13 cellular contexts compared by ENCODE assay signal in the genomic region with DNA sequence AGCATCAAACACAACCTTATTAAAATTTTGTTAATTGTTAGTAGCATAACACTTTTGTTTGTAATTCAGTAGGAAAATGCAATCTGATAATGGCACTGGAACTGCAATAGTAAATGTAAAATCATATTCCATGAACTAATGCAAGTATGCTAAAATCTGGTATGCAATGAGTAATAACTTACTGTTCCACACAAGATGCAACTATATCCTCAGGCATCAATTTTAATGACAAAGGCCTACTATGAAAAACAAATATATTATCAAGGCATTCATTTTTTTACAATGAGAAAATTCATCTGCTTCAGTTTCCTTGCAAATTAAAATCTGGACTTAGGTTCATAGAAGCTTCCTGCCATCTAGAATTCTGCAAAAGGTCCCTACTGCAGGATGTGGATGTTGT. TPM values are rescaled to one million over a fixed set of nuclear protein-coding genes. Genes with fewer than 3 reads are reported as not detected.
A peak's percentile ranks its signal among the peaks of the same experiment; 100 is the strongest.
DNase-seq lines count a peak whose midpoint lies in the region; ATAC-seq, FAIRE-seq and TF ChIP-seq lines count a peak whose summit lies in the region.
"Had no signal": no experiment of that assay in that cellular context is flagged by ENCODE, and none has a peak within 500 bp of the region (broad histone marks: within the 10 kb centered on the region; RNA-seq: fewer than 3 reads in every experiment).

No MANE protein-coding gene starts in this region.

- ATAC-seq in GM21526 (IDR thresholded peaks at IDR 0.05; ENCODE audit: low FRiP score, unreplicated experiment) = no peak
- no peak for ATAC-seq in GM21737 (IDR thresholded peaks at IDR 0.05; ENCODE audit: unreplicated experiment)
- ATAC-seq: left colon had no signal

- H3K4me3 ChIP-seq in breast epithelium (no peak overlapping the region), adipocyte (ENCODE audit: low read length) (no peak overlapping the region), keratinocyte (ENCODE audit: control insufficient read depth in 2 of 3, extremely low read depth in 1 of 3, insufficient read depth in 2 of 3, low read depth in 1 of 3, low read length in 3 of 3) (peak overlapping the region in 1 of 3 experiments; percentile 56)

- H3K9ac ChIP-seq in adipocyte (ENCODE audit: low read length) (no peak overlapping the region), keratinocyte (ENCODE audit: control insufficient read depth, extremely low read depth, insufficient read depth, low read length) (peak overlapping the region; percentile 60)

- H3K9me3 ChIP-seq in breast epithelium (no peaks in the 10 kb centered on the region), adipocyte (ENCODE audit: control insufficient read depth, low read length) (no peaks in the 10 kb centered on the region), keratinocyte (ENCODE audit: control insufficient read depth, low read depth, low read length) (no peaks in the 10 kb centered on the region)

- TF ChIP-seq POLR2A in breast epithelium (IDR thresholded peaks at IDR 0.05) = no peak

- peaks cover 20% of the 10 kb centered on the region for H3K4me1 Mint-ChIP-seq in MCF 10A (ENCODE audit: insufficient read depth, unreplicated experiment)

- H3K27me3 ChIP-seq in breast epithelium (no peaks in the 10 kb centered on the region), adipocyte (replicated peaks; ENCODE audit: control insufficient read depth, insufficient read depth, low read length) (no peaks in the 10 kb centered on the region), keratinocyte (ENCODE audit: control insufficient read depth, extremely low read depth, insufficient read depth, low read length) (no peaks in the 10 kb centered on the region)

- H3K4me3 Mint-ChIP-seq in MCF 10A (ENCODE audit: unreplicated experiment) = peak overlapping the region; percentile 93

- FAIRE-seq in keratinocyte (lab: Jason Lieb, UNC) = no peak

- no peaks in the 10 kb centered on the region for H3K9me3 Mint-ChIP-seq in MCF 10A (ENCODE audit: unreplicated experiment)

- H3K79me2 ChIP-seq in keratinocyte (ENCODE audit: control insufficient read depth, insufficient read depth, low read length) = peaks cover 25% of the 10 kb centered on the region

- no peak overlapping the region for H3K27ac ChIP-seq in breast epithelium
- H3K27ac ChIP-seq in keratinocyte (ENCODE audit: control insufficient read depth, insufficient read depth, low read length) = peak overlapping the region; percentile 48

- POLR2A ChIA-PET in MCF 10A (lab: Yijun Ruan, JAX) = interaction anchor here (0.8 to 1.4 kb wide), 7 partner anchors 11 to 200 kb away, joined by 3 to 5 read pairs (median 4); no protein-coding TSS in a partner anchor
- POLR2A ChIA-PET in HEK293T (lab: Yijun Ruan, JAX) = no interaction called here

- H2AFZ ChIP-seq in keratinocyte (ENCODE audit: control insufficient read depth, low read length) = peak overlapping the region; percentile 90

- no peak overlapping the region for H3K27ac Mint-ChIP-seq in MCF 10A (ENCODE audit: low read depth, unreplicated experiment)

- H4K20me1 ChIP-seq in keratinocyte (ENCODE audit: control insufficient read depth, extremely low read depth, insufficient read depth, low read length) = no peaks in the 10 kb centered on the region

- intact Hi-C loops in MCF 10A (cut with micrococcal nuclease) = no loop called here
- intact Hi-C loops in breast epithelium (cut with DNase I; ENCODE audit: low total_unique reads) = no loop called here

- BruUV-seq in MCF 10A (replicated peaks; lab: Mats Ljungman, UMichigan) = no TSS peak

- H3K4me1 ChIP-seq in breast epithelium (peaks cover 0 to 7% of the 10 kb centered on the region in 2 donors), adipocyte (ENCODE audit: control insufficient read depth, insufficient read depth, low read length) (peaks cover 32% of the 10 kb centered on the region), keratinocyte (ENCODE audit: control insufficient read depth, extremely low read depth, insufficient read depth, low read length) (peaks cover 23% of the 10 kb centered on the region)

- CTCF ChIA-PET in MCF 10A (lab: Yijun Ruan, JAX) = interaction anchor here (0.8 kb wide), 1 partner anchor 169 kb away, joined by 4 read pairs; no protein-coding TSS in a partner anchor
- CTCF ChIA-PET in HEK293T (lab: Yijun Ruan, JAX) = no interaction called here

- H3K36me3 ChIP-seq in breast epithelium (no peaks in the 10 kb centered on the region), adipocyte (ENCODE audit: control insufficient read depth, insufficient read depth, low read length, severe bottlenecking) (no peaks in the 10 kb centered on the region), keratinocyte (ENCODE audit: control insufficient read depth in 2 of 2, extremely low read depth in 1 of 2, insufficient read depth in 2 of 2, low read length in 2 of 2) (no peaks in the 10 kb centered on the region)

- dilution Hi-C loops in keratinocyte (cut with MboI; ENCODE audit: extremely low pct_ligation_motif_present, low sequenced_read_pairs) = no loop called here

- H3K9me1 ChIP-seq in keratinocyte (ENCODE audit: control insufficient read depth, extremely low read depth, insufficient read depth, low read length) = no peaks in the 10 kb centered on the region

- DNase-seq in MCF 10A (ENCODE audit: unreplicated experiment) (no peak), breast epithelium (ENCODE audit: low spot score in 2 of 2) (no peak), adipocyte (ENCODE audit: low read depth) (peak; percentile 56), keratinocyte (ENCODE audit: low read depth, low spot score) (no peak), NCI-H226 (no peak), HEK293T (ENCODE audit: extremely low spot score) (no peak)
- DNase-seq: glutamatergic neuron; left colon; NCI-H2107; stimulated activated CD4-positive, alpha-beta T cell treated with anti-CD3 and anti-CD28 coated beads, Interleukin-15, amount 100 ng/mL, for 24 hours; stimulated activated CD8-positive, alpha-beta memory T cell treated with anti-CD3 and anti-CD28 coated beads, Interleukin-4, amount 100 ng/mL, for 48 hours had no signal

- H3K36me3 Mint-ChIP-seq in MCF 10A (ENCODE audit: insufficient read depth, unreplicated experiment) = peaks cover 6% of the 10 kb centered on the region

- H3K4me2 ChIP-seq in keratinocyte (ENCODE audit: control insufficient read depth, extremely low read depth, insufficient read depth, low read depth, low read length) = peak overlapping the region; percentile 99

- TF ChIP-seq CTCF in MCF 10A (IDR thresholded peaks at IDR 0.05; ENCODE audit: unreplicated experiment) (no peak), breast epithelium (IDR thresholded peaks at IDR 0.05) (no peak), keratinocyte (optimal IDR thresholded peaks at IDR 0.05 in 1 of 3, IDR thresholded peaks at IDR 0.05 in 1 of 3, conservative IDR thresholded peaks at IDR 0.05 in 1 of 3; ENCODE audit: extremely low read depth in 1 of 3, insufficient read depth in 2 of 3, low read length in 3 of 3) (no peak)

- no peaks in the 10 kb centered on the region for H3K27me3 Mint-ChIP-seq in MCF 10A (ENCODE audit: insufficient read depth, unreplicated experiment)

TF ChIP-seq in HEK293T, 16 proteins besides CTCF, POLR2A, EP300 and RAD21:
- no peak for TF ChIP-seq ELF4 (IDR thresholded peaks at IDR 0.05)
- TF ChIP-seq SP1 (IDR thresholded peaks at IDR 0.05) = no peak
- TF ChIP-seq, protein P1, sequence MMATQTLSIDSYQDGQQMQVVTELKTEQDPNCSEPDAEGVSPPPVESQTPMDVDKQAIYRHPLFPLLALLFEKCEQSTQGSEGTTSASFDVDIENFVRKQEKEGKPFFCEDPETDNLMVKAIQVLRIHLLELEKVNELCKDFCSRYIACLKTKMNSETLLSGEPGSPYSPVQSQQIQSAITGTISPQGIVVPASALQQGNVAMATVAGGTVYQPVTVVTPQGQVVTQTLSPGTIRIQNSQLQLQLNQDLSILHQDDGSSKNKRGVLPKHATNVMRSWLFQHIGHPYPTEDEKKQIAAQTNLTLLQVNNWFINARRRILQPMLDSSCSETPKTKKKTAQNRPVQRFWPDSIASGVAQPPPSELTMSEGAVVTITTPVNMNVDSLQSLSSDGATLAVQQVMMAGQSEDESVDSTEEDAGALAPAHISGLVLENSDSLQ (IDR thresholded peaks at IDR 0.05) = no peak
- no peak for TF ChIP-seq NFRKB (IDR thresholded peaks at IDR 0.05)
- no peak for TF ChIP-seq FOXA1 (IDR thresholded peaks at IDR 0.05)
- TF ChIP-seq TARDBP (IDR thresholded peaks at IDR 0.05) = no peak
- TF ChIP-seq FOXK2 (IDR thresholded peaks at IDR 0.05) = no peak
- TF ChIP-seq FOXM1 (IDR thresholded peaks at IDR 0.05; ENCODE audit: borderline replicate concordance) = no peak
- TF ChIP-seq ARNT (IDR thresholded peaks at IDR 0.05) = no peak
- no peak for TF ChIP-seq SUZ12 (IDR thresholded peaks at IDR 0.05)
- TF ChIP-seq HDGF (IDR thresholded peaks at IDR 0.05; ENCODE audit: borderline replicate concordance) = no peak
- TF ChIP-seq CTBP1 (IDR thresholded peaks at IDR 0.05; ENCODE audit: borderline replicate concordance) = no peak
- no peak for TF ChIP-seq BHLHE40 (IDR thresholded peaks at IDR 0.05; ENCODE audit: borderline replicate concordance)
- TF ChIP-seq LEF1 (IDR thresholded peaks at IDR 0.05; ENCODE audit: borderline replicate concordance) = no peak
- no peak for TF ChIP-seq ZNF384 (IDR thresholded peaks at IDR 0.05)
- no peak for TF ChIP-seq L3MBTL2 (conservative IDR thresholded peaks at IDR 0.05)

RNA-seq across cellular contexts. Expression of a gene that starts 1.4 kb away (rescaled TPM):
- total RNA-seq in MCF 10A (2022) (6.7 and 9.1 TPM in 2 replicates), breast epithelium (10 to 100 TPM in 1 of 3 donors, 1 to 10 TPM in 2; 7.0 to 11.1 (median 8.2) TPM)
- 6.8 to 8.7 TPM (median 8.4 TPM) in 3 replicates for polyA plus RNA-seq in keratinocyte
- 2.3 TPM for polyA plus RNA-seq in keratinocyte (2011; ENCODE audit: low read depth)
- polyA plus RNA-seq in keratinocyte (2011; cell fraction: cytosol; rRNA removed) = 4.5 and 5.6 TPM in 2 replicates
- polyA plus RNA-seq in keratinocyte (2011; cell fraction: nucleus; rRNA removed) = 9.5 and 10.1 TPM in 2 replicates
- 4.9 and 6.9 TPM in 2 replicates for polyA plus RNA-seq in keratinocyte (2012; ENCODE audit: low replicate concordance)
- polyA minus RNA-seq in keratinocyte = 4.3 to 4.8 TPM (median 4.3 TPM) in 3 replicates
- polyA minus RNA-seq in keratinocyte (2011; cell fraction: cytosol; rRNA and poly(A)+ RNA removed) = 6.3 TPM
- polyA minus RNA-seq in keratinocyte (2011; cell fraction: nucleus; rRNA and poly(A)+ RNA removed) = 5.2 and 5.7 TPM in 2 replicates
